14 cellular contexts compared by ENCODE assay signal in the genomic region with DNA sequence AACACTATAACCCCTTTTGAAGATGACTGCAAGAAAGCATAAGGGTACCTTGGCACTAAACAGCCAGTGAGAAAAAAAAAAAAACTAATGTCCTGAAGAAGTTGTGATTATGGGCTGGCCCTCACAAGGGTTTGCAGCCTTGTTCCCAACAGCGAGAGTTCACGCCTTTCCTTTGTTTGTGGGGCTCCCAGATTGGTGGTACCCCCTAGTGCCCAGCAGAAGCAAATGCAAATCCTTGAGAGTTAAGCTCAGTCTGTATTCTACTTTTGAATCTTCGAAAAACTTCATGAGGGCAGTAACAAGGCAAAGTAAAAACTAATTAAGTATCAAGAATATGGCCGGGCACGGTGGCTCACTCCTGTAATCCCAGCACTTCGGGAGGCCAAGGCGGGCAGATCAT.
DNase-seq lines count a peak whose midpoint lies in the region; ATAC-seq and TF ChIP-seq lines count a peak whose summit lies in the region.
"Had no signal": no experiment of that assay in that cellular context is flagged by ENCODE, and none has a peak within 500 bp of the region (broad histone marks: within the 10 kb centered on the region; RNA-seq: fewer than 3 reads in every experiment).

No MANE protein-coding gene starts in this region.

- H2BK120ac ChIP-seq in mesendoderm (ENCODE audit: low read depth, low read length) = no peak overlapping the region

- H4K8ac ChIP-seq in mesendoderm (ENCODE audit: low read depth, low read length) = no peak overlapping the region

- H3K4me3 ChIP-seq in GM06990 (replicated peaks; ENCODE audit: low read depth, low read length) = no peak overlapping the region
- H3K4me3 ChIP-seq in mesendoderm (ENCODE audit: low read length) = no peak overlapping the region
- H3K4me3 ChIP-seq: HAP-1 had no signal

- H3K56ac ChIP-seq in mesendoderm (ENCODE audit: low read length) = no peak overlapping the region

- no peaks in the 10 kb centered on the region for H3K9me3 Mint-ChIP-seq in activated T-helper 1 cell treated with anti-CD3 and anti-CD28 coated beads, Interleukin-12 subunit alpha, Interleukin-12 subunit beta, Interleukin-2, Interleukin-4 antibody, amounts not matched to agents 30 ng/mL and 10 ng/mL and 1 ng/mL, durations not matched to agents 14 hours and 24 hours and 36 hours

- H3K27ac ChIP-seq in mesendoderm (ENCODE audit: low read depth, low read length) = no peak overlapping the region

- no peaks in the 10 kb centered on the region for H3K36me3 ChIP-seq in GM06990 (ENCODE audit: control insufficient read depth, insufficient read depth, low read length)
- no peaks in the 10 kb centered on the region for H3K36me3 ChIP-seq in mesendoderm (ENCODE audit: control insufficient read depth, insufficient read depth, low read length)
- H3K36me3 ChIP-seq: HAP-1 had no signal

- H3K18ac ChIP-seq in mesendoderm (ENCODE audit: low read length) = no peak overlapping the region

- ATAC-seq in GM18861 (IDR thresholded peaks at IDR 0.05; ENCODE audit: unreplicated experiment) = no peak
- ATAC-seq: Panc1 had no signal

- H3K4me1 Mint-ChIP-seq in activated T-helper 1 cell treated with anti-CD3 and anti-CD28 coated beads, Interleukin-12 subunit alpha, Interleukin-12 subunit beta, Interleukin-2, Interleukin-4 antibody, amounts not matched to agents 30 ng/mL and 10 ng/mL and 1 ng/mL, durations not matched to agents 14 hours and 24 hours and 36 hours (ENCODE audit: low read depth) = no peaks in the 10 kb centered on the region
- H3K4me1 Mint-ChIP-seq: B cell had no signal

- H3K4me2 ChIP-seq in mesendoderm (ENCODE audit: low read length) = no peak overlapping the region

- no peak overlapping the region for H2BK15ac ChIP-seq in mesendoderm (replicated peaks; ENCODE audit: low read depth)

- no peak overlapping the region for H3K23ac ChIP-seq in mesendoderm (ENCODE audit: low read length)

- H3K27me3 ChIP-seq in GM06990 (replicated peaks; ENCODE audit: control insufficient read depth, insufficient read depth, low read length) = no peaks in the 10 kb centered on the region
- H3K27me3 ChIP-seq in mesendoderm (ENCODE audit: insufficient read depth, low read length, poor library complexity) = no peaks in the 10 kb centered on the region

- H3K36me3 Mint-ChIP-seq in activated T-helper 1 cell treated with anti-CD3 and anti-CD28 coated beads, Interleukin-12 subunit alpha, Interleukin-12 subunit beta, Interleukin-2, Interleukin-4 antibody, amounts not matched to agents 30 ng/mL and 10 ng/mL and 1 ng/mL, durations not matched to agents 14 hours and 24 hours and 36 hours (ENCODE audit: low read depth) = no peaks in the 10 kb centered on the region

- no peak overlapping the region for H3K27ac Mint-ChIP-seq in activated T-helper 1 cell treated with anti-CD3 and anti-CD28 coated beads, Interleukin-12 subunit alpha, Interleukin-12 subunit beta, Interleukin-2, Interleukin-4 antibody, amounts not matched to agents 30 ng/mL and 10 ng/mL and 1 ng/mL, durations not matched to agents 14 hours and 24 hours and 36 hours
- H3K27ac Mint-ChIP-seq: B cell had no signal

- H2BK5ac ChIP-seq in mesendoderm (ENCODE audit: low read length) = no peak overlapping the region

- no peak overlapping the region for H3K4me3 Mint-ChIP-seq in activated T-helper 1 cell treated with anti-CD3 and anti-CD28 coated beads, Interleukin-12 subunit alpha, Interleukin-12 subunit beta, Interleukin-2, Interleukin-4 antibody, amounts not matched to agents 30 ng/mL and 10 ng/mL and 1 ng/mL, durations not matched to agents 14 hours and 24 hours and 36 hours
- H3K4me3 Mint-ChIP-seq: B cell had no signal

- no peaks in the 10 kb centered on the region for H3K79me2 ChIP-seq in mesendoderm (ENCODE audit: control insufficient read depth, insufficient read depth, low read length)

- no peak for DNase-seq in GM06990 (ENCODE audit: extremely low read depth, insufficient read length)
- DNase-seq in HT1080 (ENCODE audit: low read depth) = peak; percentile 9
- DNase-seq in SW480 (ENCODE audit: low spot score) = peak; percentile 5
- peak; percentile 65 for DNase-seq in mesendoderm
- no peak for DNase-seq in hypothalamus (lab: John Stamatoyannopoulos, UW)
- no peak for DNase-seq in activated T-helper 1 cell treated with anti-CD3 and anti-CD28 coated beads, Interleukin-12 subunit alpha, Interleukin-12 subunit beta, Interleukin-2, Interleukin-4 antibody, amounts not matched to agents 30 ng/mL and 10 ng/mL and 1 ng/mL, durations not matched to agents 14 hours and 24 hours and 36 hours (ENCODE audit: low spot score)
- DNase-seq: activated CD8-positive, alpha-beta memory T cell treated with anti-CD3 and anti-CD28 coated beads for 24 hours; NCI-H2081; NCI-H524 treated with DMSO at 0.1 percent for 48 hours; stimulated activated CD4-positive, alpha-beta T cell treated with anti-CD3 and anti-CD28 coated beads, Interleukin-4, amount 100 ng/mL, for 1 hour had no signal

- peak; percentile 37 for TF ChIP-seq CTCF in GM06990 (IDR thresholded peaks at IDR 0.05; ENCODE audit: insufficient read depth, low read length, poor library complexity, severe bottlenecking)

- H3K9ac ChIP-seq in mesendoderm (ENCODE audit: low read length) = no peak overlapping the region

- no peak overlapping the region for H4K5ac ChIP-seq in mesendoderm (ENCODE audit: low read length)

- H3K79me1 ChIP-seq in mesendoderm (ENCODE audit: low read length) = no peaks in the 10 kb centered on the region

- H3K4ac ChIP-seq in mesendoderm (ENCODE audit: low read depth, low read length) = no peak overlapping the region

- intact Hi-C loops in activated T-helper 1 cell treated with anti-CD3 and anti-CD28 coated beads, Interleukin-12 subunit alpha, Interleukin-12 subunit beta, Interleukin-2, Interleukin-4 antibody, amounts not matched to agents 30 ng/mL and 10 ng/mL and 1 ng/mL, durations not matched to agents 14 hours and 24 hours and 36 hours (cut with micrococcal nuclease) = no loop called here

- H2AK5ac ChIP-seq in mesendoderm (ENCODE audit: low read length) = no peak overlapping the region

- no peaks in the 10 kb centered on the region for H3K27me3 Mint-ChIP-seq in activated T-helper 1 cell treated with anti-CD3 and anti-CD28 coated beads, Interleukin-12 subunit alpha, Interleukin-12 subunit beta, Interleukin-2, Interleukin-4 antibody, amounts not matched to agents 30 ng/mL and 10 ng/mL and 1 ng/mL, durations not matched to agents 14 hours and 24 hours and 36 hours (ENCODE audit: insufficient read depth)
- H3K27me3 Mint-ChIP-seq: B cell had no signal

- H3K4me1 ChIP-seq in mesendoderm (ENCODE audit: control insufficient read depth, low read depth, low read length) = no peaks in the 10 kb centered on the region
- H3K4me1 ChIP-seq: HAP-1 had no signal

- no CpG with 5 or more reads among the region's 7 CpGs for whole genome bisulfite sequencing in mesendoderm (ENCODE audit: extremely low coverage, insufficient coverage, low lambda C conversion rate)

Comparison
In these comparisons a context has a peak if more than half of its experiments do, and no peak if none do; other contexts are left out.
1. DNase-seq: peak in HT1080 (single experiment), SW480 (single experiment) and mesendoderm (single experiment); none in GM06990 (single experiment), hypothalamus (0 of 51) and activated T-helper 1 cell treated with anti-CD3 and anti-CD28 coated beads, Interleukin-12 subunit alpha, Interleukin-12 subunit beta, Interleukin-2, Interleukin-4 antibody, amounts not matched to agents 30 ng/mL and 10 ng/mL and 1 ng/mL, durations not matched to agents 14 hours and 24 hours and 36 hours (single experiment).